23 cellular contexts compared by ENCODE assay signal in the genomic region with DNA sequence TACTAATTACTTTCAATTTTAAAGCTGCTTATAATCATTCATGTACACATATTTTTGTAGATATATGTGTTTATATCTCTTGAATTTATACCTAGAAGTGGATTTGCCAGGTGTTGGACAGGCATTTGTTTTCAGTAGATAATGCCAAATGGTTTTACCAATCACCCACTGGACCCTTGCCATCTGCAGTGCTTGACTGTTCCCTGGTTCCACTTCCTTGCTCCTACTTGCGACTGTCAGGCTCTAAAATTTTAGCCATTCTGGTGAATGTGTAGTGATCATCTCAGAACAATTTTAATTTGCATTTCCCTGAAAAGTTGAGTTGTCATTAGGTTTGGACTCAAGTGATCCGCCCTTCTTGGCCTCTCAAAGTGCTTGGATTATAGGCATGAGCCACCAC.
"Had no signal": no experiment of that assay in that cellular context is flagged by ENCODE, and none has a peak within 500 bp of the region (broad histone marks: within the 10 kb centered on the region; RNA-seq: fewer than 3 reads in every experiment).

No MANE protein-coding gene starts in this region.

- H3K9ac ChIP-seq: neural progenitor cell, parathyroid adenoma had no signal

- H3K4me2 ChIP-seq: neural progenitor cell had no signal

- DNase-seq: naive thymus-derived CD4-positive, alpha-beta T cell; natural killer cell; occipital lobe; ovary; posterior cingulate gyrus; psoas muscle; right cardiac atrium; stimulated activated CD4-positive, alpha-beta T cell treated with anti-CD3 and anti-CD28 coated beads, Interleukin-2, amount 100 ng/mL, for 24 hours; stimulated activated CD4-positive, alpha-beta T cell treated with anti-CD3 and anti-CD28 coated beads, Interleukin-2, amount 100 ng/mL, for 48 hours; stimulated activated CD4-positive, alpha-beta T cell treated with anti-CD3 and anti-CD28 coated beads, Interleukin-4, amount 100 ng/mL, for 24 hours; stimulated activated naive CD4-positive, alpha-beta T cell; stimulated activated naive CD8-positive, alpha-beta T cell treated with anti-CD3 and anti-CD28 coated beads, Interleukin-15, amount 100 ng/mL, for 72 hours; stimulated activated naive CD8-positive, alpha-beta T cell treated with anti-CD3 and anti-CD28 coated beads, Interleukin-15, Interleukin-2, amounts not matched to agents 100 U/mL and 50 U/mL, for 24 hours; substantia nigra; testis; upper lobe of left lung had no signal

- H3K36me3 ChIP-seq: neural progenitor cell, ovary, suprapubic skin, tibial nerve, upper lobe of left lung, vagina had no signal

- H2AFZ ChIP-seq: neural progenitor cell, parathyroid adenoma had no signal

- H3K4me1 ChIP-seq: parathyroid adenoma, psoas muscle, suprapubic skin, testis, vagina had no signal

- H3K9me3 ChIP-seq: ovary, psoas muscle, suprapubic skin, testis, tibial nerve, upper lobe of left lung, vagina had no signal

- FAIRE-seq: urothelium cell line had no signal

- H3K4me3 ChIP-seq: neural progenitor cell, ovary, psoas muscle, skin epidermis, suprapubic skin, testis, tibial nerve, upper lobe of left lung, vagina had no signal

- H3K27ac ChIP-seq: neural progenitor cell, ovary, parathyroid adenoma, psoas muscle, skin epidermis, suprapubic skin, testis, upper lobe of left lung, vagina had no signal

- H3K27me3 ChIP-seq: neural progenitor cell, ovary, suprapubic skin, testis, tibial nerve, upper lobe of left lung, vagina had no signal

- H3K79me2 ChIP-seq: parathyroid adenoma had no signal
